In the genomic region with DNA sequence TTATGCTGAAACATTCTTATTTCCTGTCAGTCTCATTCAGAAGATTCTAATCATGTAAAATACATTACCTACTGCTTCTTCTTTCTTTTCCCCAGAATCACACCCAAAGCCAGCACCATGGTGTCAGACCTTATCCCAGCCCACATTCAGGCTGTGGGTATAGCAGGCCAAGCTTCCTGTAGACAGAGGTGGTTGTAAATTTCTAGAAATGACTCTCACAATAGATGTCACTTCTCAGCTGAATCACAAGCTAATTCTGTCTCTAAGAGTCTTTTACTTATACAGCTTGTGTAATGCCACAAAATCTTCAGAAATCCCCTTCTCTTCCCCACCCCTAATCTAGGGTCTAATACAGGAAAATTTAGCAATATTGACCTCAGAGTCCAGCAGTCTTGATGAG, we compare ENCODE assay signal across 12 cellular contexts.
DNase-seq lines count a peak whose midpoint lies in the region; ATAC-seq lines count a peak whose summit lies in the region.
"Had no signal": no experiment of that assay in that cellular context is flagged by ENCODE, and none has a peak within 500 bp of the region (broad histone marks: within the 10 kb centered on the region; RNA-seq: fewer than 3 reads in every experiment).

No MANE protein-coding gene starts in this region.

- ATAC-seq in GM18499 (IDR thresholded peaks at IDR 0.05; ENCODE audit: insufficient read depth, unreplicated experiment) (peak; percentile 98), GM19452 (IDR thresholded peaks at IDR 0.05; ENCODE audit: unreplicated experiment) (peak; percentile 96), HG02798 (IDR thresholded peaks at IDR 0.05; ENCODE audit: poor library complexity, unreplicated experiment) (peak; percentile 92), HG03460 (IDR thresholded peaks at IDR 0.05; ENCODE audit: unreplicated experiment) (peak; percentile 93)
- no peak for ATAC-seq in stimulated activated naive CD8-positive, alpha-beta T cell treated with anti-CD3 and anti-CD28 coated beads, Interleukin-15, Interleukin-2, amounts not matched to agents 100 U/mL and 50 U/mL, for 24 hours

- DNase-seq in stimulated activated naive CD8-positive, alpha-beta T cell treated with anti-CD3 and anti-CD28 coated beads, Interleukin-15, Interleukin-2, amounts not matched to agents 100 U/mL and 50 U/mL, for 24 hours, result no peak
- DNase-seq in dermis blood vessel endothelial cell (no peak), NCI-H748 (lab: John Stamatoyannopoulos, UW; ENCODE audit: unreplicated experiment) (no peak), middle frontal gyrus (ENCODE audit: extremely low spot score, low spot score) (no peak)
- DNase-seq: activated T-cell treated with anti-CD3 and anti-CD28 coated beads, Interleukin-2, amount 50 U/mL, for 24 hours; effector memory CD4-positive, alpha-beta T cell; NCI-H2227 treated with DMSO at 0.1 percent for 48 hours; testis had no signal
